In genomic region chr2:71498261-71498701, GRCh38 we compare ENCODE assay signal across 12 cellular contexts. TPM values are rescaled to one million over a fixed set of nuclear protein-coding genes. Genes with fewer than 3 reads are reported as not detected.
DNase-seq lines count a peak whose midpoint lies in the region; ATAC-seq and TF ChIP-seq lines count a peak whose summit lies in the region.
"Had no signal": no experiment of that assay in that cellular context is flagged by ENCODE, and none has a peak within 500 bp of the region (broad histone marks: within the 10 kb centered on the region; RNA-seq: fewer than 3 reads in every experiment).

No MANE protein-coding gene starts in this region.

- H2BK15ac ChIP-seq in mesendoderm (replicated peaks; ENCODE audit: low read depth): no peak overlapping the region

- H3K36me3 ChIP-seq in mesendoderm (ENCODE audit: control insufficient read depth, insufficient read depth, low read length): no peaks in the 10 kb centered on the region

- no peaks in the 10 kb centered on the region for H3K79me2 ChIP-seq in mesendoderm (ENCODE audit: control insufficient read depth, insufficient read depth, low read length)

- DNase-seq in AG04449 (ENCODE audit: low read depth, low spot score) (peak; percentile 82), dermis blood vessel endothelial cell (peak; percentile 88), mesendoderm (peak; percentile 55), NCI-H2107 treated with DMSO at 0.1 percent for 48 hours (lab: John Stamatoyannopoulos, UW; ENCODE audit: unreplicated experiment) (no peak), Ammon's horn (ENCODE audit: low spot score) (no peak)
- no peak for DNase-seq in activated naive CD4-positive, alpha-beta T cell treated with Interleukin-2 at 50 U/mL for 16 hours
- DNase-seq: activated CD4-positive, alpha-beta memory T cell treated with anti-CD3 and anti-CD28 coated beads for 36 hours; CD8-positive, alpha-beta memory T cell; central memory CD4-positive, alpha-beta T cell; RPMI8226 had no signal

- ATAC-seq in GM19395 (IDR thresholded peaks at IDR 0.05; ENCODE audit: unreplicated experiment): no peak

- no peak overlapping the region for H3K4me3 ChIP-seq in AG04449 (ENCODE audit: low read depth, low read length)
- no peak overlapping the region for H3K4me3 ChIP-seq in mesendoderm (ENCODE audit: low read length)

- no peak overlapping the region for H3K18ac ChIP-seq in mesendoderm (ENCODE audit: low read length)

- WGBS in mesendoderm (ENCODE audit: extremely low coverage, insufficient coverage, low lambda C conversion rate): no CpG with 5 or more reads among the region's 5 CpGs

- H2BK120ac ChIP-seq in mesendoderm (ENCODE audit: low read depth, low read length): no peak overlapping the region

- no peaks in the 10 kb centered on the region for H3K79me1 ChIP-seq in mesendoderm (ENCODE audit: low read length)

- H3K27me3 ChIP-seq in mesendoderm (ENCODE audit: insufficient read depth, low read length, poor library complexity): no peaks in the 10 kb centered on the region

- no peak overlapping the region for H3K4ac ChIP-seq in mesendoderm (ENCODE audit: low read depth, low read length)

- H3K56ac ChIP-seq in mesendoderm (ENCODE audit: low read length): peak overlapping the region; percentile 22

- no peak overlapping the region for H3K4me2 ChIP-seq in mesendoderm (ENCODE audit: low read length)

- H2BK5ac ChIP-seq in mesendoderm (ENCODE audit: low read length): no peak overlapping the region

- no peak for TF ChIP-seq EP300 in Ishikawa (IDR thresholded peaks at IDR 0.05; ENCODE audit: borderline replicate concordance)

- POLR2A ChIA-PET in AG04449 (lab: Yijun Ruan, JAX): interaction anchor here (0.6 kb wide), 1 partner anchor 66 kb away, joined by 3 read pairs; no protein-coding TSS in a partner anchor

- no peak overlapping the region for H4K5ac ChIP-seq in mesendoderm (ENCODE audit: low read length)

- H3K27ac ChIP-seq in mesendoderm (ENCODE audit: low read depth, low read length): no peak overlapping the region

- no peak overlapping the region for H3K9ac ChIP-seq in mesendoderm (ENCODE audit: low read length)

- CTCF ChIA-PET in AG04449 (lab: Yijun Ruan, JAX): interaction anchor here (0.7 to 3.5 kb wide), 6 partner anchors 9 to 39 kb away, joined by 3 to 23 read pairs (median 4); no protein-coding TSS in a partner anchor

- H3K4me1 ChIP-seq in mesendoderm (ENCODE audit: control insufficient read depth, low read depth, low read length): peaks cover 19% of the 10 kb centered on the region

- H3K23ac ChIP-seq in mesendoderm (ENCODE audit: low read length): peak overlapping the region; percentile 18

- TF ChIP-seq CTCF in AG04449 (IDR thresholded peaks at IDR 0.05; ENCODE audit: insufficient read depth, low read length, missing control alignments): no peak

- no peak for TF ChIP-seq RAD21 in Ishikawa (IDR thresholded peaks at IDR 0.05; ENCODE audit: low read depth)

- no peak overlapping the region for H4K8ac ChIP-seq in mesendoderm (ENCODE audit: low read depth, low read length)

- peak overlapping the region; percentile 41 for H2AK5ac ChIP-seq in mesendoderm (ENCODE audit: low read length)

TF ChIP-seq in Ishikawa, 13 proteins besides CTCF, POLR2A, EP300 and RAD21:
- TF ChIP-seq TEAD4 (IDR thresholded peaks at IDR 0.05) (peak; percentile 45; the same call in 1 of the 2 replicates), YY1 (IDR thresholded peaks at IDR 0.05; ENCODE audit: low read depth) (no peak), USF1 (IDR thresholded peaks at IDR 0.05) (peak; percentile 41; the same call in 1 of the 2 replicates), CEBPB (IDR thresholded peaks at IDR 0.05) (no peak)

RNA-seq across cellular contexts. Expression of gene DYSF, which starts 44.9 kb away (rescaled TPM):
- total RNA-seq in dermis blood vessel endothelial cell: 145 and 268 TPM in 2 replicates
- 4.0 TPM for polyA plus RNA-seq in mesendoderm (2013, experiment 1 of 2)
- polyA plus RNA-seq in mesendoderm (2013, experiment 2 of 2): 3.9 TPM
- total RNA-seq: activated CD4-positive, alpha-beta memory T cell treated with anti-CD3 and anti-CD28 coated beads for 36 hours had no signal

Comparison
In these comparisons a context has a peak if more than half of its experiments do, and no peak if none do; other contexts are left out.
1. DNase-seq: peak in AG04449 (single experiment), dermis blood vessel endothelial cell (single experiment) and mesendoderm (single experiment); none in NCI-H2107 treated with DMSO at 0.1 percent for 48 hours (single experiment), activated naive CD4-positive, alpha-beta T cell treated with Interleukin-2 at 50 U/mL for 16 hours (single experiment) and Ammon's horn (single experiment).